19 cellular contexts compared by ENCODE assay signal in the genomic region with DNA sequence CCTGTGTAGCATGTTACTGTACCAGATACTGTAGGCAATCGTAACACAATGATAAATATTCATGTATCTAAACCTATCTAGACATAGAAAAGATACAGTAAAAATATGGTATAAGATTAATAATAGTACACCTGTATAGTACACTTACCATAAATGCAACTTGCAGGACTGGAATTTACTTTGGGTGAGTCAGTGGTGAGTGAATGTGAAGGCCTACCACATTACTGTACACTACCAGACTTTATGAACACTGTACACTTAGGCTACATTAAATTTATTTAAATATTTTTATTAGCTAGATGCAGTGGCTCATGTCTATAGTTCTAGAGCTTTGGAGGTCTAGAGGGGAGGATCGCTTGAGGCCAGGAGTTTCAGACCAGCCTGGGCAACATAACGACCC.
DNase-seq lines count a peak whose midpoint lies in the region; ATAC-seq, FAIRE-seq and TF ChIP-seq lines count a peak whose summit lies in the region.
"Had no signal": no experiment of that assay in that cellular context is flagged by ENCODE, and none has a peak within 500 bp of the region (broad histone marks: within the 10 kb centered on the region; RNA-seq: fewer than 3 reads in every experiment).

No MANE protein-coding gene starts in this region.

- H3K4me3 Mint-ChIP-seq in HFFc6 (no peak overlapping the region), immature natural killer cell (no peak overlapping the region)
- no peak overlapping the region for H3K4me3 Mint-ChIP-seq in stimulated activated naive CD8-positive, alpha-beta T cell treated with anti-CD3 and anti-CD28 coated beads, Interleukin-15, amount 100 ng/mL, for 72 hours
- H3K4me3 Mint-ChIP-seq: CD4-positive, alpha-beta memory T cell; H9 had no signal

- intact Hi-C loops in PC-3 (cut with micrococcal nuclease), result no loop called here

- H3K27ac Mint-ChIP-seq in HFFc6 (no peak overlapping the region), immature natural killer cell (no peak overlapping the region)
- H3K27ac Mint-ChIP-seq in stimulated activated naive CD8-positive, alpha-beta T cell treated with anti-CD3 and anti-CD28 coated beads, Interleukin-15, amount 100 ng/mL, for 72 hours, result no peak overlapping the region
- H3K27ac Mint-ChIP-seq: CD4-positive, alpha-beta memory T cell; H9 had no signal

- DNase-seq in HFFc6 (peak; percentile 11), PC-3 (peak; percentile 80), epithelial cell of esophagus (ENCODE audit: low read depth) (peak; percentile 57), immature natural killer cell (no peak), HTR-8/SVneo (ENCODE audit: insufficient read length, low spot score) (no peak)
- DNase-seq in stimulated activated naive CD8-positive, alpha-beta T cell treated with anti-CD3 and anti-CD28 coated beads, Interleukin-15, amount 100 ng/mL, for 72 hours, result no peak
- DNase-seq: BE2C; CD4-positive, alpha-beta memory T cell; DMS153; DMS79 treated with DMSO at 0.1 percent for 48 hours; GOT3; H9; KBM-7 had no signal

- TF ChIP-seq CTCF in HFFc6 (IDR thresholded peaks at IDR 0.05) (no peak), PC-3 (conservative IDR thresholded peaks at IDR 0.05; ENCODE audit: low read depth, low read length) (no peak), epithelial cell of esophagus (IDR thresholded peaks at IDR 0.05; ENCODE audit: insufficient read depth, low read depth, low read length, missing control alignments) (no peak)

- no peaks in the 10 kb centered on the region for H3F3A ChIP-seq in PC-3 (ENCODE audit: low read length, unreplicated experiment)

- POLR2A ChIA-PET in PC-3 (lab: Charles Lee; ENCODE audit: unreplicated experiment), result interaction anchor here (0.5 to 0.6 kb wide), 3 partner anchors 26 to 195 kb away, joined by 3 read pairs; no protein-coding TSS in a partner anchor

- H3K27me3 Mint-ChIP-seq in HFFc6 (ENCODE audit: insufficient read depth), result peaks cover 30% of the 10 kb centered on the region
- H3K27me3 Mint-ChIP-seq in immature natural killer cell (ENCODE audit: low read depth in 3 of 3), result peaks cover 3 to 5% (median 4%) of the 10 kb centered on the region in 3 donors
- no peaks in the 10 kb centered on the region for H3K27me3 Mint-ChIP-seq in stimulated activated naive CD8-positive, alpha-beta T cell treated with anti-CD3 and anti-CD28 coated beads, Interleukin-15, amount 100 ng/mL, for 72 hours

- no peak overlapping the region for H3K4me3 ChIP-seq in PC-3 (ENCODE audit: low read length)
- no peak overlapping the region for H3K4me3 ChIP-seq in epithelial cell of esophagus (ENCODE audit: low read length)
- H3K4me3 ChIP-seq: A549, GM12878 had no signal

- no peak for FAIRE-seq in HTR-8/SVneo (lab: Jason Lieb, UNC)
- FAIRE-seq: A549, D721Med, GM12878, GM18507 had no signal

- peaks cover 4% of the 10 kb centered on the region; the same call in 1 of the 2 replicates for H3K4me1 ChIP-seq in PC-3 (ENCODE audit: insufficient read depth, low read length)
- H3K4me1 ChIP-seq: A549 had no signal

- H3K9me3 Mint-ChIP-seq in HFFc6 (no peaks in the 10 kb centered on the region), immature natural killer cell (peaks cover 0 to 3% (median 0%) of the 10 kb centered on the region in 6 donors)
- H3K9me3 Mint-ChIP-seq in stimulated activated naive CD8-positive, alpha-beta T cell treated with anti-CD3 and anti-CD28 coated beads, Interleukin-15, amount 100 ng/mL, for 72 hours, result no peaks in the 10 kb centered on the region
- H3K9me3 Mint-ChIP-seq: H9 had no signal

- H3K4me2 ChIP-seq in PC-3 (ENCODE audit: low read length), result no peak overlapping the region
- H3K4me2 ChIP-seq: A549 had no signal

- H3K36me3 Mint-ChIP-seq in HFFc6 (ENCODE audit: low read depth) (no peaks in the 10 kb centered on the region), immature natural killer cell (no peaks in the 10 kb centered on the region)
- H3K36me3 Mint-ChIP-seq: CD4-positive, alpha-beta memory T cell had no signal

- BruUV-seq in PC-3 (replicated peaks; lab: Mats Ljungman, UMichigan), result no TSS peak

- no peaks in the 10 kb centered on the region for H3K36me3 ChIP-seq in PC-3 (ENCODE audit: low read depth, low read length)

- no peak overlapping the region for H2AFZ ChIP-seq in PC-3 (ENCODE audit: low read length)

- H3K9me2 ChIP-seq in PC-3 (replicated peaks; ENCODE audit: low read length), result no peaks in the 10 kb centered on the region

- CTCF ChIA-PET in PC-3 (lab: Charles Lee), result no interaction called here

- H4K20me1 ChIP-seq in PC-3 (ENCODE audit: low read length), result no peaks in the 10 kb centered on the region

- H3K79me2 ChIP-seq in PC-3 (ENCODE audit: low read length), result no peaks in the 10 kb centered on the region

- ATAC-seq in PC-3, result peak; percentile 100
- ATAC-seq in stimulated activated naive CD8-positive, alpha-beta T cell treated with anti-CD3 and anti-CD28 coated beads, Interleukin-15, amount 100 ng/mL, for 72 hours, result no peak
- no peak for ATAC-seq in GM21737 (IDR thresholded peaks at IDR 0.05; ENCODE audit: unreplicated experiment)
- ATAC-seq: A549, GM12878 had no signal

- H3K9me3 ChIP-seq in PC-3 (ENCODE audit: low read length), result no peaks in the 10 kb centered on the region
- H3K9me3 ChIP-seq: BE2C had no signal

- no peak overlapping the region for H3K9ac ChIP-seq in PC-3 (ENCODE audit: low read length)

- no peaks in the 10 kb centered on the region for H3K27me3 ChIP-seq in PC-3 (ENCODE audit: low read length)
- H3K27me3 ChIP-seq: BE2C had no signal

- H3K4me1 Mint-ChIP-seq in HFFc6 (ENCODE audit: low read depth), result no peaks in the 10 kb centered on the region
- no peaks in the 10 kb centered on the region for H3K4me1 Mint-ChIP-seq in immature natural killer cell
- H3K4me1 Mint-ChIP-seq in stimulated activated naive CD8-positive, alpha-beta T cell treated with anti-CD3 and anti-CD28 coated beads, Interleukin-15, amount 100 ng/mL, for 72 hours, result no peaks in the 10 kb centered on the region
- H3K4me1 Mint-ChIP-seq: CD4-positive, alpha-beta memory T cell had no signal

- H3K27ac ChIP-seq in PC-3 (ENCODE audit: low read length), result no peak overlapping the region
- H3K27ac ChIP-seq: A549, C4-2B had no signal

Comparison
In these comparisons a context has a peak if more than half of its experiments do, and no peak if none do; other contexts are left out.
1. DNase-seq: peak in HFFc6 (single experiment), PC-3 (single experiment) and epithelial cell of esophagus (single experiment); none in immature natural killer cell (0 of 3), stimulated activated naive CD8-positive, alpha-beta T cell treated with anti-CD3 and anti-CD28 coated beads, Interleukin-15, amount 100 ng/mL, for 72 hours (0 of 2) and HTR-8/SVneo (single experiment).